In the genomic region with DNA sequence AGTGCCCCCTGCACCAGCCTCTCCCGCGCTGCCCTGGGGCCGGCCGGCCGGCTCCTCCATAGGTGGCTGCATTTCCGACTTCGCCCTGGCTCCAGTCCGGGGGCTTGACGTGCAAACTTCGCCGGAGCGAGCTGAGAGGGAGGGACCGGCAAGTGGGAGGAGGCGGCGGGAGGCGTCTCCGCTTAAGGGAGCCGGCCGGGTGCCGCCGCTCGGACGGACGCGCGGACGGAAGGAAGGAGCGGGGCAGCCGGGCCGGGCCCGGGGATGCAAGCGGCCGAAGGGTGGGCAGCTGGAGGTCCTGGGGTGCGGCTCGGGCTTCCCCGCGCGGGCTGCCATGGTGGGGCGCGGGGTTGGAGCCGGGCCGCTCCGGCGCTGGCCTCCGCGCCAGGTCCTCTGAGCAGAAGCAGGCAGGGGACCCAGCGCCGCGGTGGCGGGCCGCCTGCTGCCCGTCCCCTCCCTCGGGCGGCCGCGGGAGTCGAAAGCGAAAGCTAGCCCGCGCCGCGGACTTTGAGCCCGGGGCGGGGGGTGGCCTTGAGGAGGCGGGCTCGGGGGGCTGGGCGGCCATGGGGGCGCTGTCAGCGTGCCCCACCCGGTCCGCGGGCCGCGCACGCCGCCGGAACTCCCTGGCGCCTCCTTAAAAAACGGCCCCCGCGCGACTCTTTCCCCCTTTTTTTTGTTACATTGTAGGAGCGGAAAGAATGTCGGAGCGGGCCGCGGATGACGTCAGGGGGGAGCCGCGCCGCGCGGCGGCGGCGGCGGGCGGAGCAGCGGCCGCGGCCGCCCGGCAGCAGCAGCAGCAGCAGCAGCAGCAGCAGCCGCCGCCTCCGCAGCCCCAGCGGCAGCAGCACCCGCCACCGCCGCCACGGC, we compare ENCODE assay signal across 1 cellular context.
TF ChIP-seq lines count a peak whose summit lies in the region.

A gene (minus strand): TSS at position 483 of the 867 bp plus-strand sequence.

TF ChIP-seq in HepG2, 621 proteins besides CTCF, POLR2A, EP300 and RAD21 (continued from another document and continues in another):
- TF ChIP-seq, protein P1, sequence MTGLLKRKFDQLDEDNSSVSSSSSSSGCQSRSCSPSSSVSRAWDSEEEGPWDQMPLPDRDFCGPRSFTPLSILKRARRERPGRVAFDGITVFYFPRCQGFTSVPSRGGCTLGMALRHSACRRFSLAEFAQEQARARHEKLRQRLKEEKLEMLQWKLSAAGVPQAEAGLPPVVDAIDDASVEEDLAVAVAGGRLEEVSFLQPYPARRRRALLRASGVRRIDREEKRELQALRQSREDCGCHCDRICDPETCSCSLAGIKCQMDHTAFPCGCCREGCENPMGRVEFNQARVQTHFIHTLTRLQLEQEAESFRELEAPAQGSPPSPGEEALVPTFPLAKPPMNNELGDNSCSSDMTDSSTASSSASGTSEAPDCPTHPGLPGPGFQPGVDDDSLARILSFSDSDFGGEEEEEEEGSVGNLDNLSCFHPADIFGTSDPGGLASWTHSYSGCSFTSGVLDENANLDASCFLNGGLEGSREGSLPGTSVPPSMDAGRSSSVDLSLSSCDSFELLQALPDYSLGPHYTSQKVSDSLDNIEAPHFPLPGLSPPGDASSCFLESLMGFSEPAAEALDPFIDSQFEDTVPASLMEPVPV (CRISPR knock-in tag; IDR thresholded peaks at IDR 0.05): no peak
- TF ChIP-seq, protein P2, sequence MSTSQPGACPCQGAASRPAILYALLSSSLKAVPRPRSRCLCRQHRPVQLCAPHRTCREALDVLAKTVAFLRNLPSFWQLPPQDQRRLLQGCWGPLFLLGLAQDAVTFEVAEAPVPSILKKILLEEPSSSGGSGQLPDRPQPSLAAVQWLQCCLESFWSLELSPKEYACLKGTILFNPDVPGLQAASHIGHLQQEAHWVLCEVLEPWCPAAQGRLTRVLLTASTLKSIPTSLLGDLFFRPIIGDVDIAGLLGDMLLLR (CRISPR knock-in tag; IDR thresholded peaks at IDR 0.05): 0 out of 2 replicates have a peak, but pooled peaks have one; percentile 19
- TF ChIP-seq, protein P3, sequence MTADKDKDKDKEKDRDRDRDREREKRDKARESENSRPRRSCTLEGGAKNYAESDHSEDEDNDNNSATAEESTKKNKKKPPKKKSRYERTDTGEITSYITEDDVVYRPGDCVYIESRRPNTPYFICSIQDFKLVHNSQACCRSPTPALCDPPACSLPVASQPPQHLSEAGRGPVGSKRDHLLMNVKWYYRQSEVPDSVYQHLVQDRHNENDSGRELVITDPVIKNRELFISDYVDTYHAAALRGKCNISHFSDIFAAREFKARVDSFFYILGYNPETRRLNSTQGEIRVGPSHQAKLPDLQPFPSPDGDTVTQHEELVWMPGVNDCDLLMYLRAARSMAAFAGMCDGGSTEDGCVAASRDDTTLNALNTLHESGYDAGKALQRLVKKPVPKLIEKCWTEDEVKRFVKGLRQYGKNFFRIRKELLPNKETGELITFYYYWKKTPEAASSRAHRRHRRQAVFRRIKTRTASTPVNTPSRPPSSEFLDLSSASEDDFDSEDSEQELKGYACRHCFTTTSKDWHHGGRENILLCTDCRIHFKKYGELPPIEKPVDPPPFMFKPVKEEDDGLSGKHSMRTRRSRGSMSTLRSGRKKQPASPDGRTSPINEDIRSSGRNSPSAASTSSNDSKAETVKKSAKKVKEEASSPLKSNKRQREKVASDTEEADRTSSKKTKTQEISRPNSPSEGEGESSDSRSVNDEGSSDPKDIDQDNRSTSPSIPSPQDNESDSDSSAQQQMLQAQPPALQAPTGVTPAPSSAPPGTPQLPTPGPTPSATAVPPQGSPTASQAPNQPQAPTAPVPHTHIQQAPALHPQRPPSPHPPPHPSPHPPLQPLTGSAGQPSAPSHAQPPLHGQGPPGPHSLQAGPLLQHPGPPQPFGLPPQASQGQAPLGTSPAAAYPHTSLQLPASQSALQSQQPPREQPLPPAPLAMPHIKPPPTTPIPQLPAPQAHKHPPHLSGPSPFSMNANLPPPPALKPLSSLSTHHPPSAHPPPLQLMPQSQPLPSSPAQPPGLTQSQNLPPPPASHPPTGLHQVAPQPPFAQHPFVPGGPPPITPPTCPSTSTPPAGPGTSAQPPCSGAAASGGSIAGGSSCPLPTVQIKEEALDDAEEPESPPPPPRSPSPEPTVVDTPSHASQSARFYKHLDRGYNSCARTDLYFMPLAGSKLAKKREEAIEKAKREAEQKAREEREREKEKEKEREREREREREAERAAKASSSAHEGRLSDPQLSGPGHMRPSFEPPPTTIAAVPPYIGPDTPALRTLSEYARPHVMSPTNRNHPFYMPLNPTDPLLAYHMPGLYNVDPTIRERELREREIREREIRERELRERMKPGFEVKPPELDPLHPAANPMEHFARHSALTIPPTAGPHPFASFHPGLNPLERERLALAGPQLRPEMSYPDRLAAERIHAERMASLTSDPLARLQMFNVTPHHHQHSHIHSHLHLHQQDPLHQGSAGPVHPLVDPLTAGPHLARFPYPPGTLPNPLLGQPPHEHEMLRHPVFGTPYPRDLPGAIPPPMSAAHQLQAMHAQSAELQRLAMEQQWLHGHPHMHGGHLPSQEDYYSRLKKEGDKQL (CRISPR knock-in tag; IDR thresholded peaks at IDR 0.05; ENCODE audit: low read depth): no peak
- TF ChIP-seq CHD2 (IDR thresholded peaks at IDR 0.05; ENCODE audit: low read depth, low read length) (0 out of 2 replicates have a peak, but pooled peaks have one; percentile 21), ZNF253 (CRISPR knock-in tag; IDR thresholded peaks at IDR 0.05; ENCODE audit: borderline replicate concordance) (no peak), TEAD3 (CRISPR knock-in tag; optimal IDR thresholded peaks at IDR 0.05; ENCODE audit: borderline replicate concordance) (no peak), U2AF2 (IDR thresholded peaks at IDR 0.05; ENCODE audit: low read depth, low read length) (no peak), NR2F2 (IDR thresholded peaks at IDR 0.05; ENCODE audit: borderline replicate concordance, low read depth) (no peak), ZNF382 (CRISPR knock-in tag; IDR thresholded peaks at IDR 0.05; ENCODE audit: borderline replicate concordance) (no peak), SCMH1 (CRISPR knock-in tag; IDR thresholded peaks at IDR 0.05; ENCODE audit: borderline replicate concordance) (no peak), HOXD1 (CRISPR knock-in tag; IDR thresholded peaks at IDR 0.05) (no peak), ZNF12 (CRISPR knock-in tag; IDR thresholded peaks at IDR 0.05) (no peak), KAT8 (CRISPR knock-in tag; IDR thresholded peaks at IDR 0.05) (no peak), RARA (CRISPR knock-in tag; IDR thresholded peaks at IDR 0.05) (0 out of 2 replicates have a peak, but pooled peaks have one; percentile 28), HMGA1 (CRISPR knock-in tag; conservative IDR thresholded peaks at IDR 0.05) (no peak), ATF1 (CRISPR knock-in tag; IDR thresholded peaks at IDR 0.05) (no peak), GPN1 (CRISPR knock-in tag; IDR thresholded peaks at IDR 0.05; ENCODE audit: borderline replicate concordance) (no peak), JARID2 (CRISPR knock-in tag; IDR thresholded peaks at IDR 0.05; ENCODE audit: insufficient replicate concordance) (no peak), ARNT2 (CRISPR knock-in tag; IDR thresholded peaks at IDR 0.05; ENCODE audit: low read depth) (peak; percentile 88; the same call in 1 of the 2 replicates), ZFP90 (CRISPR knock-in tag; IDR thresholded peaks at IDR 0.05; ENCODE audit: borderline replicate concordance) (no peak; the same call in 1 of the 2 replicates), JDP2 (CRISPR knock-in tag; IDR thresholded peaks at IDR 0.05; ENCODE audit: borderline replicate concordance) (no peak), BORCS8-MEF2B (CRISPR knock-in tag; IDR thresholded peaks at IDR 0.05) (no peak), ZNF670 (CRISPR knock-in tag; IDR thresholded peaks at IDR 0.05; ENCODE audit: borderline replicate concordance) (0 out of 2 replicates have a peak, but pooled peaks have one; percentile 88), MIER2 (CRISPR knock-in tag; IDR thresholded peaks at IDR 0.05) (no peak), ZNF530 (CRISPR knock-in tag; IDR thresholded peaks at IDR 0.05; ENCODE audit: low read depth) (no peak), ZBTB21 (CRISPR knock-in tag; IDR thresholded peaks at IDR 0.05) (peak; percentile 57; the same call in 1 of the 2 replicates), SYNCRIP (IDR thresholded peaks at IDR 0.05; ENCODE audit: insufficient read depth, low read depth, low read length) (no peak), ISX (CRISPR knock-in tag; conservative IDR thresholded peaks at IDR 0.05) (no peak), GLI4 (CRISPR knock-in tag; IDR thresholded peaks at IDR 0.05; ENCODE audit: borderline replicate concordance) (no peak), HDAC2 (CRISPR knock-in tag; IDR thresholded peaks at IDR 0.05) (no peak), ZIK1 (CRISPR knock-in tag; IDR thresholded peaks at IDR 0.05; ENCODE audit: borderline replicate concordance, low read depth) (no peak), HOXA3 (CRISPR knock-in tag; IDR thresholded peaks at IDR 0.05) (peak; percentile 40; the same call in 1 of the 2 replicates), ZNF570 (CRISPR knock-in tag; IDR thresholded peaks at IDR 0.05; ENCODE audit: borderline replicate concordance) (no peak), HOXA5 (CRISPR knock-in tag; IDR thresholded peaks at IDR 0.05) (peak; percentile 74), BRD4 (CRISPR knock-in tag; IDR thresholded peaks at IDR 0.05) (no peak), KDM2A (CRISPR knock-in tag; IDR thresholded peaks at IDR 0.05; ENCODE audit: borderline replicate concordance, low read depth) (peak; percentile 74), CAMTA2 (CRISPR knock-in tag; IDR thresholded peaks at IDR 0.05; ENCODE audit: borderline replicate concordance) (no peak), ZNF331 (CRISPR knock-in tag; IDR thresholded peaks at IDR 0.05) (no peak; the same call in 1 of the 2 replicates), ZNF180 (CRISPR knock-in tag; IDR thresholded peaks at IDR 0.05; ENCODE audit: borderline replicate concordance, low read depth) (no peak), NR2C2 (CRISPR knock-in tag; IDR thresholded peaks at IDR 0.05; ENCODE audit: borderline replicate concordance) (peak; percentile 72), KDM3A (CRISPR knock-in tag; IDR thresholded peaks at IDR 0.05; ENCODE audit: low read depth) (no peak), SOX13 (IDR thresholded peaks at IDR 0.05) (no peak), SOX13 (CRISPR knock-in tag; conservative IDR thresholded peaks at IDR 0.05 in 1 of 2, IDR thresholded peaks at IDR 0.05 in 1 of 2) (peak in 1 of 2 experiments; percentile 25; a peak in 1 of 4 replicates), KLF11 (CRISPR knock-in tag; IDR thresholded peaks at IDR 0.05) (no peak), ARNT (IDR thresholded peaks at IDR 0.05) (no peak)
- TF ChIP-seq, protein P4, sequence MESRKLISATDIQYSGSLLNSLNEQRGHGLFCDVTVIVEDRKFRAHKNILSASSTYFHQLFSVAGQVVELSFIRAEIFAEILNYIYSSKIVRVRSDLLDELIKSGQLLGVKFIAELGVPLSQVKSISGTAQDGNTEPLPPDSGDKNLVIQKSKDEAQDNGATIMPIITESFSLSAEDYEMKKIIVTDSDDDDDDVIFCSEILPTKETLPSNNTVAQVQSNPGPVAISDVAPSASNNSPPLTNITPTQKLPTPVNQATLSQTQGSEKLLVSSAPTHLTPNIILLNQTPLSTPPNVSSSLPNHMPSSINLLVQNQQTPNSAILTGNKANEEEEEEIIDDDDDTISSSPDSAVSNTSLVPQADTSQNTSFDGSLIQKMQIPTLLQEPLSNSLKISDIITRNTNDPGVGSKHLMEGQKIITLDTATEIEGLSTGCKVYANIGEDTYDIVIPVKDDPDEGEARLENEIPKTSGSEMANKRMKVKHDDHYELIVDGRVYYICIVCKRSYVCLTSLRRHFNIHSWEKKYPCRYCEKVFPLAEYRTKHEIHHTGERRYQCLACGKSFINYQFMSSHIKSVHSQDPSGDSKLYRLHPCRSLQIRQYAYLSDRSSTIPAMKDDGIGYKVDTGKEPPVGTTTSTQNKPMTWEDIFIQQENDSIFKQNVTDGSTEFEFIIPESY (CRISPR knock-in tag; IDR thresholded peaks at IDR 0.05): no peak
- TF ChIP-seq, protein P5, sequence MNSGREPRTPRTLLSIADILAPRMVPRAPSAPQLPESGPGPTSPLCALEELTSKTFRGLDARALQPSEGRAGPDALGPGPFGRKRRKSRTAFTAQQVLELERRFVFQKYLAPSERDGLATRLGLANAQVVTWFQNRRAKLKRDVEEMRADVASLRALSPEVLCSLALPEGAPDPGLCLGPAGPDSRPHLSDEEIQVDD (CRISPR knock-in tag; IDR thresholded peaks at IDR 0.05; ENCODE audit: borderline replicate concordance): no peak
- TF ChIP-seq, protein P6, sequence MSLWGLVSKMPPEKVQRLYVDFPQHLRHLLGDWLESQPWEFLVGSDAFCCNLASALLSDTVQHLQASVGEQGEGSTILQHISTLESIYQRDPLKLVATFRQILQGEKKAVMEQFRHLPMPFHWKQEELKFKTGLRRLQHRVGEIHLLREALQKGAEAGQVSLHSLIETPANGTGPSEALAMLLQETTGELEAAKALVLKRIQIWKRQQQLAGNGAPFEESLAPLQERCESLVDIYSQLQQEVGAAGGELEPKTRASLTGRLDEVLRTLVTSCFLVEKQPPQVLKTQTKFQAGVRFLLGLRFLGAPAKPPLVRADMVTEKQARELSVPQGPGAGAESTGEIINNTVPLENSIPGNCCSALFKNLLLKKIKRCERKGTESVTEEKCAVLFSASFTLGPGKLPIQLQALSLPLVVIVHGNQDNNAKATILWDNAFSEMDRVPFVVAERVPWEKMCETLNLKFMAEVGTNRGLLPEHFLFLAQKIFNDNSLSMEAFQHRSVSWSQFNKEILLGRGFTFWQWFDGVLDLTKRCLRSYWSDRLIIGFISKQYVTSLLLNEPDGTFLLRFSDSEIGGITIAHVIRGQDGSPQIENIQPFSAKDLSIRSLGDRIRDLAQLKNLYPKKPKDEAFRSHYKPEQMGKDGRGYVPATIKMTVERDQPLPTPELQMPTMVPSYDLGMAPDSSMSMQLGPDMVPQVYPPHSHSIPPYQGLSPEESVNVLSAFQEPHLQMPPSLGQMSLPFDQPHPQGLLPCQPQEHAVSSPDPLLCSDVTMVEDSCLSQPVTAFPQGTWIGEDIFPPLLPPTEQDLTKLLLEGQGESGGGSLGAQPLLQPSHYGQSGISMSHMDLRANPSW (CRISPR knock-in tag; IDR thresholded peaks at IDR 0.05; ENCODE audit: borderline replicate concordance): no peak
- TF ChIP-seq, protein P7, sequence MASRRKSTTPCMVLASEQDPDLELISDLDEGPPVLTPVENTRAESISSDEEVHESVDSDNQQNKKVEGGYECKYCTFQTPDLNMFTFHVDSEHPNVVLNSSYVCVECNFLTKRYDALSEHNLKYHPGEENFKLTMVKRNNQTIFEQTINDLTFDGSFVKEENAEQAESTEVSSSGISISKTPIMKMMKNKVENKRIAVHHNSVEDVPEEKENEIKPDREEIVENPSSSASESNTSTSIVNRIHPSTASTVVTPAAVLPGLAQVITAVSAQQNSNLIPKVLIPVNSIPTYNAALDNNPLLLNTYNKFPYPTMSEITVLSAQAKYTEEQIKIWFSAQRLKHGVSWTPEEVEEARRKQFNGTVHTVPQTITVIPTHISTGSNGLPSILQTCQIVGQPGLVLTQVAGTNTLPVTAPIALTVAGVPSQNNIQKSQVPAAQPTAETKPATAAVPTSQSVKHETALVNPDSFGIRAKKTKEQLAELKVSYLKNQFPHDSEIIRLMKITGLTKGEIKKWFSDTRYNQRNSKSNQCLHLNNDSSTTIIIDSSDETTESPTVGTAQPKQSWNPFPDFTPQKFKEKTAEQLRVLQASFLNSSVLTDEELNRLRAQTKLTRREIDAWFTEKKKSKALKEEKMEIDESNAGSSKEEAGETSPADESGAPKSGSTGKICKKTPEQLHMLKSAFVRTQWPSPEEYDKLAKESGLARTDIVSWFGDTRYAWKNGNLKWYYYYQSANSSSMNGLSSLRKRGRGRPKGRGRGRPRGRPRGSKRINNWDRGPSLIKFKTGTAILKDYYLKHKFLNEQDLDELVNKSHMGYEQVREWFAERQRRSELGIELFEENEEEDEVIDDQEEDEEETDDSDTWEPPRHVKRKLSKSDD (CRISPR knock-in tag; IDR thresholded peaks at IDR 0.05; ENCODE audit: low read depth): peak; percentile 77
